Comparison of ENCODE assay signal across 16 cellular contexts in the genomic region with DNA sequence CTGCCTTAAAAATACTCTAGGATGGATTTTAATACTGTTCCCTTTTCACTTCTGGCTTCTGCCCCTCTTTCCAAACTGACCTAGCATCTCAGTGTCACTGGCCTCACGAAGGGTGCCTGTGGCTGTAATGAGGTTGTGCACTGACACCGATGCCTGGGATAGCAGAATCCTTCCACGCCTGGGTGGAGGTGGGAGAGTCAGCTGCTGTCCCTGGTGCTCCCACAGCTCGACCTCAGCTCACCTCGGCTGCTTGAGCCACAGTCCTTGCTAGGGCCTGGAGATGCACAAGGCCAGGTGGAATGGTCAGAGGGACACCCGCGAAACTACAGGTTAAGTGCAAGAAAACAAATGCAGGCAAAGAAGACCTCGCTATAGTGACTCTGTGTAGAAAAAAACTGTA.
DNase-seq lines count a peak whose midpoint lies in the region; ATAC-seq, FAIRE-seq and TF ChIP-seq lines count a peak whose summit lies in the region.
"Had no signal": no experiment of that assay in that cellular context is flagged by ENCODE, and none has a peak within 500 bp of the region (broad histone marks: within the 10 kb centered on the region; RNA-seq: fewer than 3 reads in every experiment).

No MANE protein-coding gene starts in this region.

- in situ Hi-C loops in transverse colon (cut with MboI; ENCODE audit: low pct_ligation_motif_present in 1 of 4, low pct_unique_long_range_greater_than_20kb in 1 of 4, low sequenced_read_pairs in 3 of 4) = loop anchor here in 2 of 4 donors (5.0 to 10.0 kb wide), 2 partner anchors 139 to 142 kb away; no protein-coding TSS in a partner anchor

- TF ChIP-seq EP300 in Ishikawa (IDR thresholded peaks at IDR 0.05; ENCODE audit: borderline replicate concordance) (no peak), transverse colon (IDR thresholded peaks at IDR 0.05; ENCODE audit: low read depth) (no peak)

- H3K4me1 ChIP-seq in transverse colon = no peaks in the 10 kb centered on the region
- H3K4me1 ChIP-seq: Caco-2, HAP-1 had no signal

- no peaks in the 10 kb centered on the region for H3K9me3 ChIP-seq in transverse colon
- H3K9me3 ChIP-seq: Caco-2, HAP-1 had no signal

- H3K4me3 ChIP-seq in coronary artery (no peak overlapping the region), transverse colon (no peak overlapping the region)
- H3K4me3 ChIP-seq: HAP-1 had no signal

- no peak for TF ChIP-seq RAD21 in Ishikawa (IDR thresholded peaks at IDR 0.05; ENCODE audit: low read depth)

- no peak for TF ChIP-seq CTCF in coronary artery (IDR thresholded peaks at IDR 0.05)
- no peak for TF ChIP-seq CTCF in transverse colon (IDR thresholded peaks at IDR 0.05)

- DNase-seq in left kidney (ENCODE audit: low read depth, low spot score) = peak; percentile 52
- DNase-seq in urothelium cell line (ENCODE audit: low spot score) = no peak
- DNase-seq in coronary artery (ENCODE audit: low spot score) = no peak
- DNase-seq in transverse colon = no peak
- DNase-seq: C1 segment of cervical spinal cord; Caco-2; CD8-positive, alpha-beta T cell; DMS153; DND-41; GOT3 had no signal

- H3K27ac ChIP-seq in coronary artery = no peak overlapping the region
- no peak overlapping the region for H3K27ac ChIP-seq in transverse colon

- 42 to 72% methylated on average over 2 to 8 of the region's 8 CpGs for WGBS in transverse colon (ENCODE audit: low coverage in 1 of 2), 2 donors

- H3K27me3 ChIP-seq in transverse colon = no peaks in the 10 kb centered on the region

- no peaks in the 10 kb centered on the region for H3K36me3 ChIP-seq in transverse colon
- H3K36me3 ChIP-seq: HAP-1 had no signal

- no peak for TF ChIP-seq POLR2A in transverse colon (IDR thresholded peaks at IDR 0.05)

- intact Hi-C loops in transverse colon (cut with DNase I; ENCODE audit: low total_unique reads) = no loop called here

- no peak for ATAC-seq in GM19395 (IDR thresholded peaks at IDR 0.05; ENCODE audit: unreplicated experiment)
- ATAC-seq: CD8-positive, alpha-beta T cell had no signal

- FAIRE-seq in urothelium cell line (lab: Jason Lieb, UNC) = peak; percentile 13
- FAIRE-seq: G401.6, GM19239, H54 had no signal

TF ChIP-seq in Ishikawa, 13 proteins besides CTCF, POLR2A, EP300 and RAD21:
- TF ChIP-seq ZBTB7A (IDR thresholded peaks at IDR 0.05; ENCODE audit: low read depth) (no peak), REST (IDR thresholded peaks at IDR 0.05; ENCODE audit: low read depth) (peak; percentile 45; the same call in 1 of the 2 replicates)
TF ChIP-seq in Ishikawa: peak in this region for 1.
